In the genomic region with DNA sequence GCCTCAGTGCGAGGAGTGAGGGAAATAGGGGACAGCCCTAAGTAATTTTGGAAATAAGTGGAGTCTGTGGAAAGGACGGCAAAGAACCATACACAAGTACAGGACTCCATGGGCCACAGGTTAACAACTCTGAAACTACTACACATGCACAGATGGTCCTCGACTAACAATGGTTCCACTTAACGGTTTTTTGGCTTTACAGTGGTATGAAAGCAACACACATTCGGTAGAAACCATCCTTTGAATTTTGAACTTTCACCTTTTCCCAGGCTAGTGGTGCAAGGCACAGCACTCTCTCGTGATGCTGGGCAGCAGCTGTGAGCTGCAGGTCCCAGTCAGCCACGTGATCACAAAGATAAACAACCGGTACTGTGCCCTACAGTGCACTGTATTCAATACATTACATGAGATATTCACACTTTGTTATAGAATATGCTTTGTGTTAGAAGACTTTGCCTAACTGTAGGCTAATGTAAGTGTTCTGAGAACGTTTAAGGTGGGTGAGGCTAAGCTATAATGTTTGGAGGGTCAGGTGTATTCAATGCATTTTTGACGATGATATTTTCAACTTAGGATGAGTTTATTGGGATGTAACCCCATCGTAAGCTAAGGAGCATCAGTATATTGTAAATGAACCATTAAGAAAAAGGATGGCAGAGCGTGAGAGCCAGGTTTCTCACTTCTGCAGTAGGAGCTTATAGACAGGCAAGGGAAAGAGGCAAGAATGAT, we compare ENCODE assay signal across 1 cellular context.
TF ChIP-seq lines count a peak whose summit lies in the region.

No MANE protein-coding gene starts in this region.

TF ChIP-seq in HepG2, 621 proteins besides CTCF, POLR2A, EP300 and RAD21 (continued from another document and continues in another):
- TF ChIP-seq ARID4A (CRISPR knock-in tag; IDR thresholded peaks at IDR 0.05; ENCODE audit: borderline replicate concordance) (peak; percentile 80; the same call in 1 of the 2 replicates), ZNF615 (CRISPR knock-in tag; IDR thresholded peaks at IDR 0.05; ENCODE audit: borderline replicate concordance) (no peak), ZNF468 (CRISPR knock-in tag; IDR thresholded peaks at IDR 0.05) (no peak), CHCHD3 (CRISPR knock-in tag; IDR thresholded peaks at IDR 0.05) (no peak), ZNF556 (CRISPR knock-in tag; IDR thresholded peaks at IDR 0.05; ENCODE audit: borderline replicate concordance) (peak; percentile 77; the same call in 1 of the 2 replicates), ZNF180 (CRISPR knock-in tag; IDR thresholded peaks at IDR 0.05; ENCODE audit: borderline replicate concordance, low read depth) (no peak), MED1 (CRISPR knock-in tag; IDR thresholded peaks at IDR 0.05) (peak; percentile 94), NFE2L1 (CRISPR knock-in tag; IDR thresholded peaks at IDR 0.05; ENCODE audit: borderline replicate concordance) (no peak), ZBTB25 (CRISPR knock-in tag; IDR thresholded peaks at IDR 0.05) (peak; percentile 90), CCDC6 (CRISPR knock-in tag; IDR thresholded peaks at IDR 0.05) (peak; percentile 81), RBAK (CRISPR knock-in tag; IDR thresholded peaks at IDR 0.05) (peak; percentile 70; the same call in 1 of the 2 replicates), ZNF761 (CRISPR knock-in tag; conservative IDR thresholded peaks at IDR 0.05) (no peak), MXD4 (CRISPR knock-in tag; IDR thresholded peaks at IDR 0.05) (peak; percentile 92), MLLT10 (CRISPR knock-in tag; IDR thresholded peaks at IDR 0.05) (no peak), GTF2F1 (IDR thresholded peaks at IDR 0.05; ENCODE audit: low read length) (no peak), NR2F6 (IDR thresholded peaks at IDR 0.05) (peak; percentile 89), NR2F6 (CRISPR knock-in tag; IDR thresholded peaks at IDR 0.05) (peak; percentile 96), KAT7 (CRISPR knock-in tag; IDR thresholded peaks at IDR 0.05; ENCODE audit: borderline replicate concordance) (peak; percentile 78; the same call in 1 of the 2 replicates), ARNTL (CRISPR knock-in tag; IDR thresholded peaks at IDR 0.05) (peak; percentile 95), SP140L (CRISPR knock-in tag; IDR thresholded peaks at IDR 0.05; ENCODE audit: borderline replicate concordance) (peak; percentile 93; the same call in 1 of the 2 replicates), ZNF672 (CRISPR knock-in tag; IDR thresholded peaks at IDR 0.05) (no peak), HNRNPUL1 (IDR thresholded peaks at IDR 0.05; ENCODE audit: low read depth, low read length) (no peak), NR2F2 (IDR thresholded peaks at IDR 0.05; ENCODE audit: borderline replicate concordance, low read depth) (peak; percentile 81), ZNF441 (CRISPR knock-in tag; IDR thresholded peaks at IDR 0.05; ENCODE audit: borderline replicate concordance) (no peak), MZF1 (CRISPR knock-in tag; IDR thresholded peaks at IDR 0.05; ENCODE audit: borderline replicate concordance) (no peak), ZNF136 (CRISPR knock-in tag; IDR thresholded peaks at IDR 0.05; ENCODE audit: low read depth) (no peak), FOXP1 (IDR thresholded peaks at IDR 0.05) (no peak), FOXP1 (CRISPR knock-in tag; IDR thresholded peaks at IDR 0.05) (peak; percentile 89), CREB1 (IDR thresholded peaks at IDR 0.05) (no peak), CREB1 (CRISPR knock-in tag; IDR thresholded peaks at IDR 0.05) (peak; percentile 79), ZSCAN5A (CRISPR knock-in tag; IDR thresholded peaks at IDR 0.05; ENCODE audit: borderline replicate concordance) (no peak; the same call in 1 of the 2 replicates), HOXA9 (CRISPR knock-in tag; IDR thresholded peaks at IDR 0.05; ENCODE audit: borderline replicate concordance) (no peak)
- TF ChIP-seq, protein P1, sequence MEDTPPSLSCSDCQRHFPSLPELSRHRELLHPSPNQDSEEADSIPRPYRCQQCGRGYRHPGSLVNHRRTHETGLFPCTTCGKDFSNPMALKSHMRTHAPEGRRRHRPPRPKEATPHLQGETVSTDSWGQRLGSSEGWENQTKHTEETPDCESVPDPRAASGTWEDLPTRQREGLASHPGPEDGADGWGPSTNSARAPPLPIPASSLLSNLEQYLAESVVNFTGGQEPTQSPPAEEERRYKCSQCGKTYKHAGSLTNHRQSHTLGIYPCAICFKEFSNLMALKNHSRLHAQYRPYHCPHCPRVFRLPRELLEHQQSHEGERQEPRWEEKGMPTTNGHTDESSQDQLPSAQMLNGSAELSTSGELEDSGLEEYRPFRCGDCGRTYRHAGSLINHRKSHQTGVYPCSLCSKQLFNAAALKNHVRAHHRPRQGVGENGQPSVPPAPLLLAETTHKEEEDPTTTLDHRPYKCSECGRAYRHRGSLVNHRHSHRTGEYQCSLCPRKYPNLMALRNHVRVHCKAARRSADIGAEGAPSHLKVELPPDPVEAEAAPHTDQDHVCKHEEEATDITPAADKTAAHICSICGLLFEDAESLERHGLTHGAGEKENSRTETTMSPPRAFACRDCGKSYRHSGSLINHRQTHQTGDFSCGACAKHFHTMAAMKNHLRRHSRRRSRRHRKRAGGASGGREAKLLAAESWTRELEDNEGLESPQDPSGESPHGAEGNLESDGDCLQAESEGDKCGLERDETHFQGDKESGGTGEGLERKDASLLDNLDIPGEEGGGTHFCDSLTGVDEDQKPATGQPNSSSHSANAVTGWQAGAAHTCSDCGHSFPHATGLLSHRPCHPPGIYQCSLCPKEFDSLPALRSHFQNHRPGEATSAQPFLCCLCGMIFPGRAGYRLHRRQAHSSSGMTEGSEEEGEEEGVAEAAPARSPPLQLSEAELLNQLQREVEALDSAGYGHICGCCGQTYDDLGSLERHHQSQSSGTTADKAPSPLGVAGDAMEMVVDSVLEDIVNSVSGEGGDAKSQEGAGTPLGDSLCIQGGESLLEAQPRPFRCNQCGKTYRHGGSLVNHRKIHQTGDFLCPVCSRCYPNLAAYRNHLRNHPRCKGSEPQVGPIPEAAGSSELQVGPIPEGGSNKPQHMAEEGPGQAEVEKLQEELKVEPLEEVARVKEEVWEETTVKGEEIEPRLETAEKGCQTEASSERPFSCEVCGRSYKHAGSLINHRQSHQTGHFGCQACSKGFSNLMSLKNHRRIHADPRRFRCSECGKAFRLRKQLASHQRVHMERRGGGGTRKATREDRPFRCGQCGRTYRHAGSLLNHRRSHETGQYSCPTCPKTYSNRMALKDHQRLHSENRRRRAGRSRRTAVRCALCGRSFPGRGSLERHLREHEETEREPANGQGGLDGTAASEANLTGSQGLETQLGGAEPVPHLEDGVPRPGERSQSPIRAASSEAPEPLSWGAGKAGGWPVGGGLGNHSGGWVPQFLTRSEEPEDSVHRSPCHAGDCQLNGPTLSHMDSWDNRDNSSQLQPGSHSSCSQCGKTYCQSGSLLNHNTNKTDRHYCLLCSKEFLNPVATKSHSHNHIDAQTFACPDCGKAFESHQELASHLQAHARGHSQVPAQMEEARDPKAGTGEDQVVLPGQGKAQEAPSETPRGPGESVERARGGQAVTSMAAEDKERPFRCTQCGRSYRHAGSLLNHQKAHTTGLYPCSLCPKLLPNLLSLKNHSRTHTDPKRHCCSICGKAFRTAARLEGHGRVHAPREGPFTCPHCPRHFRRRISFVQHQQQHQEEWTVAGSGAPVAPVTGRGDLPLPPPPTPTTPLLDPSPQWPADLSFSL (CRISPR knock-in tag; IDR thresholded peaks at IDR 0.05): peak; percentile 75; the same call in 1 of the 2 replicates
- TF ChIP-seq, protein P2, sequence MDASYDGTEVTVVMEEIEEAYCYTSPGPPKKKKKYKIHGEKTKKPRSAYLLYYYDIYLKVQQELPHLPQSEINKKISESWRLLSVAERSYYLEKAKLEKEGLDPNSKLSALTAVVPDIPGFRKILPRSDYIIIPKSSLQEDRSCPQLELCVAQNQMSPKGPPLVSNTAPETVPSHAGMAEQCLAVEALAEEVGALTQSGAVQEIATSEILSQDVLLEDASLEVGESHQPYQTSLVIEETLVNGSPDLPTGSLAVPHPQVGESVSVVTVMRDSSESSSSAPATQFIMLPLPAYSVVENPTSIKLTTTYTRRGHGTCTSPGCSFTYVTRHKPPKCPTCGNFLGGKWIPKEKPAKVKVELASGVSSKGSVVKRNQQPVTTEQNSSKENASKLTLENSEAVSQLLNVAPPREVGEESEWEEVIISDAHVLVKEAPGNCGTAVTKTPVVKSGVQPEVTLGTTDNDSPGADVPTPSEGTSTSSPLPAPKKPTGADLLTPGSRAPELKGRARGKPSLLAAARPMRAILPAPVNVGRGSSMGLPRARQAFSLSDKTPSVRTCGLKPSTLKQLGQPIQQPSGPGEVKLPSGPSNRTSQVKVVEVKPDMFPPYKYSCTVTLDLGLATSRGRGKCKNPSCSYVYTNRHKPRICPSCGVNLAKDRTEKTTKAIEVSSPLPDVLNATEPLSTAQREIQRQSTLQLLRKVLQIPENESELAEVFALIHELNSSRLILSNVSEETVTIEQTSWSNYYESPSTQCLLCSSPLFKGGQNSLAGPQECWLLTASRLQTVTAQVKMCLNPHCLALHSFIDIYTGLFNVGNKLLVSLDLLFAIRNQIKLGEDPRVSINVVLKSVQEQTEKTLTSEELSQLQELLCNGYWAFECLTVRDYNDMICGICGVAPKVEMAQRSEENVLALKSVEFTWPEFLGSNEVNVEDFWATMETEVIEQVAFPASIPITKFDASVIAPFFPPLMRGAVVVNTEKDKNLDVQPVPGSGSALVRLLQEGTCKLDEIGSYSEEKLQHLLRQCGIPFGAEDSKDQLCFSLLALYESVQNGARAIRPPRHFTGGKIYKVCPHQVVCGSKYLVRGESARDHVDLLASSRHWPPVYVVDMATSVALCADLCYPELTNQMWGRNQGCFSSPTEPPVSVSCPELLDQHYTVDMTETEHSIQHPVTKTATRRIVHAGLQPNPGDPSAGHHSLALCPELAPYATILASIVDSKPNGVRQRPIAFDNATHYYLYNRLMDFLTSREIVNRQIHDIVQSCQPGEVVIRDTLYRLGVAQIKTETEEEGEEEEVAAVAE (CRISPR knock-in tag; IDR thresholded peaks at IDR 0.05; ENCODE audit: borderline replicate concordance): peak; percentile 61; the same call in 1 of the 2 replicates
- TF ChIP-seq, protein P3, sequence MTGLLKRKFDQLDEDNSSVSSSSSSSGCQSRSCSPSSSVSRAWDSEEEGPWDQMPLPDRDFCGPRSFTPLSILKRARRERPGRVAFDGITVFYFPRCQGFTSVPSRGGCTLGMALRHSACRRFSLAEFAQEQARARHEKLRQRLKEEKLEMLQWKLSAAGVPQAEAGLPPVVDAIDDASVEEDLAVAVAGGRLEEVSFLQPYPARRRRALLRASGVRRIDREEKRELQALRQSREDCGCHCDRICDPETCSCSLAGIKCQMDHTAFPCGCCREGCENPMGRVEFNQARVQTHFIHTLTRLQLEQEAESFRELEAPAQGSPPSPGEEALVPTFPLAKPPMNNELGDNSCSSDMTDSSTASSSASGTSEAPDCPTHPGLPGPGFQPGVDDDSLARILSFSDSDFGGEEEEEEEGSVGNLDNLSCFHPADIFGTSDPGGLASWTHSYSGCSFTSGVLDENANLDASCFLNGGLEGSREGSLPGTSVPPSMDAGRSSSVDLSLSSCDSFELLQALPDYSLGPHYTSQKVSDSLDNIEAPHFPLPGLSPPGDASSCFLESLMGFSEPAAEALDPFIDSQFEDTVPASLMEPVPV (CRISPR knock-in tag; IDR thresholded peaks at IDR 0.05): no peak; the same call in 1 of the 2 replicates
- TF ChIP-seq, protein P4, sequence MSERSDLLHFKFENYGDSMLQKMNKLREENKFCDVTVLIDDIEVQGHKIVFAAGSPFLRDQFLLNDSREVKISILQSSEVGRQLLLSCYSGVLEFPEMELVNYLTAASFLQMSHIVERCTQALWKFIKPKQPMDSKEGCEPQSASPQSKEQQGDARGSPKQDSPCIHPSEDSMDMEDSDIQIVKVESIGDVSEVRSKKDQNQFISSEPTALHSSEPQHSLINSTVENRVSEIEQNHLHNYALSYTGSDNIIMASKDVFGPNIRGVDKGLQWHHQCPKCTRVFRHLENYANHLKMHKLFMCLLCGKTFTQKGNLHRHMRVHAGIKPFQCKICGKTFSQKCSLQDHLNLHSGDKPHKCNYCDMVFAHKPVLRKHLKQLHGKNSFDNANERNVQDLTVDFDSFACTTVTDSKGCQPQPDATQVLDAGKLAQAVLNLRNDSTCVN (CRISPR knock-in tag; IDR thresholded peaks at IDR 0.05; ENCODE audit: borderline replicate concordance): peak; percentile 61; the same call in 1 of the 2 replicates
